Comparison of ENCODE assay signal across 8 cellular contexts in the genomic region with DNA sequence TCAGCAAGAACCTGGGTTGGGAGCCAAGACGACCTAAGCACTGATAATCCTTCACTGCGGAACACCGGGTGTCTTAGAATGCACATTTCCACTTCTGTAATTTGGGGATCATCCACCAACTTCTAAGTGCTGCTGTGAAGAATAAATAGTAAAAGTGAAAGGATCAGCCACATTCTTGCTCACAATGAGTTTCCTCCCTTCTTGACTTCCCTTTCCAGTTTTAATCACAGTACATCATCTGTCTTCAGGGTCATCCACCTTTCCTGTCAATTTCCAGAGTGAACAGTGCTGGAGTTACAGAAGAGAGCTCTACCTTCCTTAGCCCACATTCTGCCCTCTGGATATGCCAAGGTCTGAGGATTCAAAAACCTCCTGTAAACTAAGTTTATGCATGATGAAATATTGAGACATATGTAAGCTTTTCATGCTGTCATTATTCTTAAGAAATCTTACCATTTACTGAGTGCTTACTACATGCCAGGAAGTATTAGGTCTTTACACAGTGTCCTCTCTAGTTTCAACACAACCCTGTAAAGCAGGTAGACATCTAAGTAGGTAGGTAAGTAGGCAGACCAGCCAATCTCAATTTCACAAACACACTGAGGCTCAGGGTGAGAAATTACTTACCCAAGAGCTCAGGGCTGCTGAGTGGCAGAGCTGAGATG.
DNase-seq lines count a peak whose midpoint lies in the region; ATAC-seq and TF ChIP-seq lines count a peak whose summit lies in the region.

No MANE protein-coding gene starts in this region.

- peaks cover 8% of the 10 kb centered on the region for H3K4me1 ChIP-seq in fibroblast of lung (ENCODE audit: control insufficient read depth, extremely low read depth, insufficient read depth, low read length)
- H3K4me1 ChIP-seq in stomach, result peaks cover 0 to 13% (median 6%) of the 10 kb centered on the region in 4 donors
- no peaks in the 10 kb centered on the region for H3K4me1 ChIP-seq in Peyer's patch

- H3K27me3 ChIP-seq in fibroblast of lung (ENCODE audit: control insufficient read depth, insufficient read depth, low read length), result no peaks in the 10 kb centered on the region
- no peaks in the 10 kb centered on the region for H3K27me3 ChIP-seq in stomach
- no peaks in the 10 kb centered on the region for H3K27me3 ChIP-seq in Peyer's patch

- H4K20me1 ChIP-seq in fibroblast of lung (ENCODE audit: control insufficient read depth, extremely low read depth, insufficient read depth, low read length), result no peaks in the 10 kb centered on the region

- intact Hi-C loops in activated naive CD4-positive, alpha-beta T cell treated with anti-CD3 and anti-CD28 coated beads for 36 hours (cut with micrococcal nuclease), result loop anchor here (5.0 kb wide), 1 partner anchor 917 kb away; no protein-coding TSS in a partner anchor
- intact Hi-C loops in stomach (cut with DNase I; ENCODE audit: low total_unique reads), result no loop called here
- intact Hi-C loops in posterior cingulate gyrus (cut with DNase I), result loop anchor here (5.0 to 10.0 kb wide), 2 partner anchors 510 to 1107 kb away; partner anchors contain the start of gene BRINP1

- no peaks in the 10 kb centered on the region for H3K9me3 Mint-ChIP-seq in activated naive CD4-positive, alpha-beta T cell treated with anti-CD3 and anti-CD28 coated beads for 36 hours
- H3K9me3 Mint-ChIP-seq in activated naive CD4-positive, alpha-beta T cell treated with anti-CD3 and anti-CD28 coated beads, Interleukin-2, amount 50 U/mL, for 72 hours, result no peaks in the 10 kb centered on the region
- H3K9me3 Mint-ChIP-seq in WTC11, result no peaks in the 10 kb centered on the region

- POLR2A ChIA-PET in WTC11 (lab: Charles Lee), result no interaction called here

- CTCF ChIA-PET in activated naive CD4-positive, alpha-beta T cell treated with anti-CD3 and anti-CD28 coated beads for 36 hours (lab: Charles Lee), result no interaction called here
- CTCF ChIA-PET in WTC11 (lab: Charles Lee), result no interaction called here

- H3K36me3 Mint-ChIP-seq in activated naive CD4-positive, alpha-beta T cell treated with anti-CD3 and anti-CD28 coated beads for 36 hours (ENCODE audit: low read depth), result peaks cover 41% of the 10 kb centered on the region
- peaks cover 0 to 9% of the 10 kb centered on the region in 2 donors for H3K36me3 Mint-ChIP-seq in activated naive CD4-positive, alpha-beta T cell treated with anti-CD3 and anti-CD28 coated beads, Interleukin-2, amount 50 U/mL, for 72 hours
- peaks cover 40% of the 10 kb centered on the region for H3K36me3 Mint-ChIP-seq in WTC11

- H3K9ac ChIP-seq in fibroblast of lung (ENCODE audit: insufficient read depth, low read length), result no peak overlapping the region

- H3K4me2 ChIP-seq in fibroblast of lung (ENCODE audit: extremely low read depth, insufficient read depth, low read length), result no peak overlapping the region

- TF ChIP-seq POLR2A in stomach (IDR thresholded peaks at IDR 0.05), result no peak
- no peak for TF ChIP-seq POLR2A in Peyer's patch (IDR thresholded peaks at IDR 0.05)

- no peaks in the 10 kb centered on the region for H3K79me2 ChIP-seq in fibroblast of lung (ENCODE audit: control insufficient read depth, insufficient read depth, low read length)

- H3K4me3 Mint-ChIP-seq in activated naive CD4-positive, alpha-beta T cell treated with anti-CD3 and anti-CD28 coated beads for 36 hours, result no peak overlapping the region
- H3K4me3 Mint-ChIP-seq in WTC11, result no peak overlapping the region

- H3K9me3 ChIP-seq in fibroblast of lung (ENCODE audit: control insufficient read depth, insufficient read depth, low read depth, low read length) (no peaks in the 10 kb centered on the region), stomach (no peaks in the 10 kb centered on the region), Peyer's patch (no peaks in the 10 kb centered on the region)

- TF ChIP-seq CTCF in WTC11 (IDR thresholded peaks at IDR 0.05), result no peak
- TF ChIP-seq CTCF in fibroblast of lung (conservative IDR thresholded peaks at IDR 0.05 in 1 of 2, IDR thresholded peaks at IDR 0.05 in 1 of 2; ENCODE audit: low read depth in 1 of 2, low read length in 2 of 2), result no peak
- no peak for TF ChIP-seq CTCF in stomach (IDR thresholded peaks at IDR 0.05)
- no peak for TF ChIP-seq CTCF in Peyer's patch (IDR thresholded peaks at IDR 0.05)

- peak overlapping the region; percentile 57 for H3K27ac Mint-ChIP-seq in activated naive CD4-positive, alpha-beta T cell treated with anti-CD3 and anti-CD28 coated beads for 36 hours
- peak overlapping the region in 1 of 2 donors; percentile 90 for H3K27ac Mint-ChIP-seq in activated naive CD4-positive, alpha-beta T cell treated with anti-CD3 and anti-CD28 coated beads, Interleukin-2, amount 50 U/mL, for 72 hours
- H3K27ac Mint-ChIP-seq in WTC11, result peak overlapping the region; percentile 61; the same call in 1 of the 2 replicates

- H3K4me3 ChIP-seq in fibroblast of lung (replicated peaks in 1 of 4; ENCODE audit: control extremely low read depth in 1 of 4, insufficient read depth in 1 of 4, low read depth in 3 of 4, low read length in 4 of 4) (no peak overlapping the region), stomach (no peak overlapping the region), Peyer's patch (no peak overlapping the region)

- no peak for ATAC-seq in activated naive CD4-positive, alpha-beta T cell treated with anti-CD3 and anti-CD28 coated beads, Interleukin-2, amount 50 U/mL, for 72 hours
- ATAC-seq in WTC11, result no peak

- H3K27ac ChIP-seq in fibroblast of lung (ENCODE audit: insufficient read depth, low read length) (peak overlapping the region; percentile 7), stomach (peak overlapping the region in 3 of 5 donors; percentile 36 to 65 (median 49)), Peyer's patch (no peak overlapping the region)

- H2AFZ ChIP-seq in fibroblast of lung (ENCODE audit: low read length), result no peak overlapping the region

- no peak for DNase-seq in activated naive CD4-positive, alpha-beta T cell treated with anti-CD3 and anti-CD28 coated beads for 36 hours
- DNase-seq in activated naive CD4-positive, alpha-beta T cell treated with anti-CD3 and anti-CD28 coated beads, Interleukin-2, amount 50 U/mL, for 72 hours (ENCODE audit: low spot score in 2 of 2), result no peak
- DNase-seq in WTC11 (ENCODE audit: low spot score) (no peak), fibroblast of lung (ENCODE audit: low read depth in 2 of 2) (peak; percentile 17 to 60), stomach (no peak), Peyer's patch (no peak), posterior cingulate gyrus (no peak), superior temporal gyrus (ENCODE audit: extremely low spot score) (no peak)

- 58 to 76% (median 73%) methylated on average over 3 of the region's 3 CpGs for WGBS in stomach, 5 donors

- peaks cover 3% of the 10 kb centered on the region for H3K4me1 Mint-ChIP-seq in activated naive CD4-positive, alpha-beta T cell treated with anti-CD3 and anti-CD28 coated beads for 36 hours (ENCODE audit: low read depth)
- no peaks in the 10 kb centered on the region for H3K4me1 Mint-ChIP-seq in WTC11

- H3K27me3 Mint-ChIP-seq in activated naive CD4-positive, alpha-beta T cell treated with anti-CD3 and anti-CD28 coated beads for 36 hours (ENCODE audit: low read depth), result no peaks in the 10 kb centered on the region
- no peaks in the 10 kb centered on the region for H3K27me3 Mint-ChIP-seq in WTC11 (ENCODE audit: low read depth)

- H3K36me3 ChIP-seq in fibroblast of lung (ENCODE audit: control insufficient read depth, insufficient read depth, low read length) (peaks cover 1% of the 10 kb centered on the region), stomach (peaks cover 18 to 79% (median 73%) of the 10 kb centered on the region in 4 donors), Peyer's patch (peaks cover 0 to 31% (median 0%) of the 10 kb centered on the region in 3 donors)

- TF ChIP-seq EP300 in stomach (IDR thresholded peaks at IDR 0.05), result no peak

TF ChIP-seq in WTC11, 78 proteins besides CTCF, POLR2A, EP300 and RAD21 (continues in another document):
- TF ChIP-seq ESRRA (CRISPR knock-in tag; IDR thresholded peaks at IDR 0.05; ENCODE audit: borderline replicate concordance) (no peak), JAZF1 (CRISPR knock-in tag; IDR thresholded peaks at IDR 0.05) (no peak), IRF2 (CRISPR knock-in tag; IDR thresholded peaks at IDR 0.05; ENCODE audit: borderline replicate concordance, low read depth) (no peak), ZBTB21 (CRISPR knock-in tag; IDR thresholded peaks at IDR 0.05; ENCODE audit: borderline replicate concordance) (no peak)
- TF ChIP-seq, protein P1, sequence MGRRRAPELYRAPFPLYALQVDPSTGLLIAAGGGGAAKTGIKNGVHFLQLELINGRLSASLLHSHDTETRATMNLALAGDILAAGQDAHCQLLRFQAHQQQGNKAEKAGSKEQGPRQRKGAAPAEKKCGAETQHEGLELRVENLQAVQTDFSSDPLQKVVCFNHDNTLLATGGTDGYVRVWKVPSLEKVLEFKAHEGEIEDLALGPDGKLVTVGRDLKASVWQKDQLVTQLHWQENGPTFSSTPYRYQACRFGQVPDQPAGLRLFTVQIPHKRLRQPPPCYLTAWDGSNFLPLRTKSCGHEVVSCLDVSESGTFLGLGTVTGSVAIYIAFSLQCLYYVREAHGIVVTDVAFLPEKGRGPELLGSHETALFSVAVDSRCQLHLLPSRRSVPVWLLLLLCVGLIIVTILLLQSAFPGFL (CRISPR knock-in tag; IDR thresholded peaks at IDR 0.05; ENCODE audit: borderline replicate concordance), result no peak
- TF ChIP-seq, protein P2, sequence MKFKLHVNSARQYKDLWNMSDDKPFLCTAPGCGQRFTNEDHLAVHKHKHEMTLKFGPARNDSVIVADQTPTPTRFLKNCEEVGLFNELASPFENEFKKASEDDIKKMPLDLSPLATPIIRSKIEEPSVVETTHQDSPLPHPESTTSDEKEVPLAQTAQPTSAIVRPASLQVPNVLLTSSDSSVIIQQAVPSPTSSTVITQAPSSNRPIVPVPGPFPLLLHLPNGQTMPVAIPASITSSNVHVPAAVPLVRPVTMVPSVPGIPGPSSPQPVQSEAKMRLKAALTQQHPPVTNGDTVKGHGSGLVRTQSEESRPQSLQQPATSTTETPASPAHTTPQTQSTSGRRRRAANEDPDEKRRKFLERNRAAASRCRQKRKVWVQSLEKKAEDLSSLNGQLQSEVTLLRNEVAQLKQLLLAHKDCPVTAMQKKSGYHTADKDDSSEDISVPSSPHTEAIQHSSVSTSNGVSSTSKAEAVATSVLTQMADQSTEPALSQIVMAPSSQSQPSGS (CRISPR knock-in tag; IDR thresholded peaks at IDR 0.05; ENCODE audit: borderline replicate concordance, low read depth), result no peak
- TF ChIP-seq, protein P3, sequence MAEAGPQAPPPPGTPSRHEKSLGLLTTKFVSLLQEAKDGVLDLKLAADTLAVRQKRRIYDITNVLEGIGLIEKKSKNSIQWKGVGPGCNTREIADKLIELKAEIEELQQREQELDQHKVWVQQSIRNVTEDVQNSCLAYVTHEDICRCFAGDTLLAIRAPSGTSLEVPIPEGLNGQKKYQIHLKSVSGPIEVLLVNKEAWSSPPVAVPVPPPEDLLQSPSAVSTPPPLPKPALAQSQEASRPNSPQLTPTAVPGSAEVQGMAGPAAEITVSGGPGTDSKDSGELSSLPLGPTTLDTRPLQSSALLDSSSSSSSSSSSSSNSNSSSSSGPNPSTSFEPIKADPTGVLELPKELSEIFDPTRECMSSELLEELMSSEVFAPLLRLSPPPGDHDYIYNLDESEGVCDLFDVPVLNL (CRISPR knock-in tag; IDR thresholded peaks at IDR 0.05; ENCODE audit: borderline replicate concordance, low read depth), result no peak

Comparison
In these comparisons a context has a peak if more than half of its experiments do, and no peak if none do; other contexts are left out.
1. DNase-seq: peak in fibroblast of lung (2 of 2); none in activated naive CD4-positive, alpha-beta T cell treated with anti-CD3 and anti-CD28 coated beads for 36 hours (single experiment), activated naive CD4-positive, alpha-beta T cell treated with anti-CD3 and anti-CD28 coated beads, Interleukin-2, amount 50 U/mL, for 72 hours (0 of 2), WTC11 (single experiment), stomach (single experiment), Peyer's patch (0 of 3), posterior cingulate gyrus (0 of 10) and superior temporal gyrus (single experiment).
2. H3K27ac ChIP-seq: peak in fibroblast of lung (single experiment) and stomach (3 of 5); none in Peyer's patch (0 of 4).